ENCODE assay signal across 8 cellular contexts in genomic region chr14:55026793-55027560, GRCh38.
DNase-seq lines count a peak whose midpoint lies in the region; ATAC-seq and FAIRE-seq lines count a peak whose summit lies in the region.

Gene SOCS4, plus strand, starts transcription at chr14:55027236. Its CDS starts 15,806 bp downstream, at chr14:55043042.
Gene WDHD1, minus strand, starts transcription at chr14:55027099. Its CDS starts 312 bp downstream, at chr14:55026787.

- FAIRE-seq in islet of Langerhans (lab: Jason Lieb, UNC) = peak; percentile 9

- H3K9me3 Mint-ChIP-seq in central memory CD8-positive, alpha-beta T cell = no peaks in the 10 kb centered on the region

- DNase-seq in Ammon's horn (ENCODE audit: low spot score) (peak; percentile 97), NCI-H446 (lab: John Stamatoyannopoulos, UW) (peak; percentile 84 to 96)
- peak; percentile 93 for DNase-seq in activated CD4-positive, CD25-positive, alpha-beta regulatory T cell treated with anti-CD3 and anti-CD28 coated beads, Interleukin-2, amount 50 U/mL, for 16 hours (ENCODE audit: low read depth, low spot score)
- peak; percentile 92 to 93 for DNase-seq in central memory CD8-positive, alpha-beta T cell (ENCODE audit: low spot score in 2 of 2)
- peak; percentile 94 to 96 for DNase-seq in stimulated activated CD4-positive, alpha-beta T cell treated with anti-CD3 and anti-CD28 coated beads, Interleukin-12 subunit alpha, Interleukin-12 subunit beta, amount 100 ng/mL, for 24 hours (ENCODE audit: low read depth in 2 of 2)

- H3K4me3 Mint-ChIP-seq in central memory CD8-positive, alpha-beta T cell = peak within 1 kb of the TSS; percentile 88

- no peaks in the 10 kb centered on the region for H3K27me3 Mint-ChIP-seq in central memory CD8-positive, alpha-beta T cell

- peaks cover 40% of the 10 kb centered on the region for H3K4me1 Mint-ChIP-seq in central memory CD8-positive, alpha-beta T cell

- H3K36me3 Mint-ChIP-seq in central memory CD8-positive, alpha-beta T cell (ENCODE audit: insufficient read depth) = peaks cover 15% of the 10 kb centered on the region

- ATAC-seq in GM19043 (IDR thresholded peaks at IDR 0.05; ENCODE audit: low read depth, unreplicated experiment) = peak; percentile 76
- ATAC-seq in HG03354 (IDR thresholded peaks at IDR 0.05; ENCODE audit: poor library complexity, severe bottlenecking, unreplicated experiment) = peak; percentile 95
- peak; percentile 89 for ATAC-seq in central memory CD8-positive, alpha-beta T cell (replicated peaks; ENCODE audit: extremely low read depth, poor library complexity, severe bottlenecking)

- H3K27ac Mint-ChIP-seq in central memory CD8-positive, alpha-beta T cell (ENCODE audit: low read depth) = peak within 1 kb of the TSS; percentile 89

Comparison
In these comparisons a context has a peak if more than half of its experiments do, and no peak if none do; other contexts are left out.
1. Peak in every context shown above with its lines: DNase-seq and ATAC-seq.